12 cellular contexts compared by ENCODE assay signal in the genomic region with DNA sequence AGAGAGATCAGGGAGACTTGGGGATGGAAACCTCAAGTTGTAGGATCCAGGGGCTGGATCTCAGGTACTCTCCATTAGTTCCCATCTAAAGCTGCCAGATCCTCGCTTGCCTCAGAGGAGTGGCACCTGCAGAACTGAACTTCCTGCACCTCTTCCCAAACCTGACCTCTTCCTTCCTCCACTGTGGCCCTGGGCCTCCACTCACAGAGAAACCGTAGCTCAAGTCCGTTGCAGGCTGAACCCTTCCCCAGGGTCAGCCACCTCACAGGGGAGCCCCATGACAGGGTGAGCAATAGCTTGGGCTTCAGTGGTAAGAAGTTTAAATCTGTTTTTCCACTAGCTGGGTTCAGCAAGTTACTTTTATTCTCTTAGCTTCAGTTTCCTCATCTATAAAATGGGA. TPM values are rescaled to one million over a fixed set of nuclear protein-coding genes. Genes with fewer than 3 reads are reported as not detected.
DNase-seq lines count a peak whose midpoint lies in the region; ATAC-seq and TF ChIP-seq lines count a peak whose summit lies in the region.
"Had no signal": no experiment of that assay in that cellular context is flagged by ENCODE, and none has a peak within 500 bp of the region (broad histone marks: within the 10 kb centered on the region; RNA-seq: fewer than 3 reads in every experiment).

No MANE protein-coding gene starts in this region.

- peaks cover 38 to 54% (median 42%) of the 10 kb centered on the region in 10 experiments for H3K4me1 ChIP-seq in BLaER1 treated with 17β-estradiol and CSF1 and Interleukin-3, amounts not matched to agents 10 nM and 100 nM
- peaks cover 25 to 47% of the 10 kb centered on the region in 2 donors for H3K4me1 ChIP-seq in mucosa of rectum (ENCODE audit: control insufficient read depth in 2 of 2, insufficient read depth in 2 of 2, low read length in 2 of 2)

- 0 out of 20 replicates have a peak overlapping the region, but pooled peaks of 1 of the 10 experiments have one; percentile 13 for H3K4me3 ChIP-seq in BLaER1 treated with 17β-estradiol and CSF1 and Interleukin-3, amounts not matched to agents 10 nM and 100 nM
- H3K4me3 ChIP-seq in mucosa of rectum (ENCODE audit: low read length in 2 of 2) = no peak overlapping the region

- no peaks in the 10 kb centered on the region for H3K27me3 ChIP-seq in BLaER1 treated with 17β-estradiol and CSF1 and Interleukin-3, amounts not matched to agents 10 nM and 100 nM
- H3K27me3 ChIP-seq in mucosa of rectum (ENCODE audit: control insufficient read depth in 2 of 2, insufficient read depth in 2 of 2, low read length in 2 of 2) = no peaks in the 10 kb centered on the region

- H3K27ac ChIP-seq in BLaER1 treated with 17β-estradiol and CSF1 and Interleukin-3, amounts not matched to agents 10 nM and 100 nM = peak overlapping the region; percentile 77 to 98 (median 81)
- peak overlapping the region; percentile 25 to 71 for H3K27ac ChIP-seq in mucosa of rectum (ENCODE audit: low read depth in 2 of 2, low read length in 2 of 2)

- H3K4me3 Mint-ChIP-seq in HFFc6 = no peak overlapping the region
- peak overlapping the region; percentile 75 for H3K4me3 Mint-ChIP-seq in activated T-helper 17 cell treated with anti-CD3 and anti-CD28 coated beads, Interleukin-2, amount 50 U/mL, for 72 hours
- H3K4me3 Mint-ChIP-seq: neural crest cell had no signal

- peaks cover 79% of the 10 kb centered on the region for H3K4me1 Mint-ChIP-seq in HFFc6 (ENCODE audit: low read depth)
- H3K4me1 Mint-ChIP-seq in activated T-helper 17 cell treated with anti-CD3 and anti-CD28 coated beads, Interleukin-2, amount 50 U/mL, for 72 hours = peaks cover 61% of the 10 kb centered on the region

- H3K27ac Mint-ChIP-seq in HFFc6 = peak overlapping the region; percentile 97
- peak overlapping the region; percentile 97 for H3K27ac Mint-ChIP-seq in activated T-helper 17 cell treated with anti-CD3 and anti-CD28 coated beads, Interleukin-2, amount 50 U/mL, for 72 hours

- peak overlapping the region; percentile 76 to 92 (median 86) for H3K4me2 ChIP-seq in BLaER1 treated with 17β-estradiol and CSF1 and Interleukin-3, amounts not matched to agents 10 nM and 100 nM

- H3K27me3 Mint-ChIP-seq in HFFc6 (ENCODE audit: insufficient read depth) = peaks cover 8% of the 10 kb centered on the region
- no peaks in the 10 kb centered on the region for H3K27me3 Mint-ChIP-seq in activated T-helper 17 cell treated with anti-CD3 and anti-CD28 coated beads, Interleukin-2, amount 50 U/mL, for 72 hours

- peak; percentile 53 for ATAC-seq in activated T-helper 17 cell treated with anti-CD3 and anti-CD28 coated beads, Interleukin-2, amount 50 U/mL, for 72 hours (replicated peaks)
- no peak for ATAC-seq in GM19023 (IDR thresholded peaks at IDR 0.05; ENCODE audit: unreplicated experiment)
- no peak for ATAC-seq in GM21526 (IDR thresholded peaks at IDR 0.05; ENCODE audit: low FRiP score, unreplicated experiment)

- peaks cover 0 to 13% (median 5%) of the 10 kb centered on the region in 11 experiments; a peak in 7 of 22 replicates for H4K20me1 ChIP-seq in BLaER1 treated with 17β-estradiol and CSF1 and Interleukin-3, amounts not matched to agents 10 nM and 100 nM

- DNase-seq in HFFc6 = no peak
- no peak for DNase-seq in NCI-H1105 (lab: John Stamatoyannopoulos, UW)
- no peak for DNase-seq in activated gamma-delta T cell (lab: John Stamatoyannopoulos, UW)
- DNase-seq: hypothalamus, NCI-H187, RPMI8226 had no signal

- TF ChIP-seq CTCF in HFFc6 (IDR thresholded peaks at IDR 0.05) = no peak

- H3K36me3 ChIP-seq in BLaER1 treated with 17β-estradiol and CSF1 and Interleukin-3, amounts not matched to agents 10 nM and 100 nM = peaks cover 5 to 15% (median 10%) of the 10 kb centered on the region in 11 experiments; a peak in 19 of 22 replicates
- H3K36me3 ChIP-seq in mucosa of rectum (ENCODE audit: control insufficient read depth in 2 of 2, insufficient read depth in 2 of 2, low read length in 2 of 2) = peaks cover 0 to 5% of the 10 kb centered on the region in 2 donors

- H3K9ac ChIP-seq in BLaER1 treated with 17β-estradiol and CSF1 and Interleukin-3, amounts not matched to agents 10 nM and 100 nM = peak overlapping the region in 10 of 11 experiments; percentile 39 to 82 (median 61); a peak in 16 of 22 replicates
- H3K9ac ChIP-seq in mucosa of rectum (ENCODE audit: low read depth in 1 of 2, low read length in 2 of 2) = no peak overlapping the region

- peaks cover 23% of the 10 kb centered on the region for H3K36me3 Mint-ChIP-seq in HFFc6 (ENCODE audit: low read depth)
- H3K36me3 Mint-ChIP-seq in activated T-helper 17 cell treated with anti-CD3 and anti-CD28 coated beads, Interleukin-2, amount 50 U/mL, for 72 hours (ENCODE audit: low read depth) = peaks cover 28% of the 10 kb centered on the region

- H3K9me3 Mint-ChIP-seq in HFFc6 = no peaks in the 10 kb centered on the region
- H3K9me3 Mint-ChIP-seq in activated T-helper 17 cell treated with anti-CD3 and anti-CD28 coated beads, Interleukin-2, amount 50 U/mL, for 72 hours = no peaks in the 10 kb centered on the region
- H3K9me3 Mint-ChIP-seq: neural crest cell had no signal

- no peaks in the 10 kb centered on the region for H3K9me3 ChIP-seq in BLaER1 treated with 17β-estradiol and CSF1 and Interleukin-3, amounts not matched to agents 10 nM and 100 nM (replicated peaks in 1 of 11)
- H3K9me3 ChIP-seq in mucosa of rectum (ENCODE audit: control insufficient read depth in 2 of 2, low read length in 2 of 2) = no peaks in the 10 kb centered on the region

RNA-seq across cellular contexts. Expression of gene CFAP45, which starts 11.7 kb away (rescaled TPM):
- total RNA-seq in HFFc6 (2021; fragmentation: NEBNext Ultra II Directional; extraction: Animal tissue kit (Norgen Biotek cat#: 25700)) = 1 to 10 TPM in 4 of 6 experiments, under 1 TPM in 2; 0.94 to 2.5 (median 1.2) TPM
- total RNA-seq in activated T-helper 17 cell treated with anti-CD3 and anti-CD28 coated beads, Interleukin-2, amount 50 U/mL, for 72 hours = 1 to 10 TPM in 1 of 2 donors, under 1 TPM in 1; 0.78 to 3.6 TPM
- total RNA-seq: neural crest cell had no signal

RNA-seq across cellular contexts. Expression of gene TAGLN2, which starts 13.6 kb away (rescaled TPM):
- 100 to 1,000 TPM; 560 to 914 (median 815) TPM for total RNA-seq in HFFc6 (2021; fragmentation: NEBNext Ultra II Directional; extraction: Animal tissue kit (Norgen Biotek cat#: 25700))
- total RNA-seq in activated T-helper 17 cell treated with anti-CD3 and anti-CD28 coated beads, Interleukin-2, amount 50 U/mL, for 72 hours = 100 to 1,000 TPM; 457 to 593 TPM

RNA-seq across cellular contexts. Expression of gene IGSF9, which starts 33.7 kb away (rescaled TPM):
- not detected for total RNA-seq in HFFc6 (2021; fragmentation: NEBNext Ultra II Directional; extraction: Animal tissue kit (Norgen Biotek cat#: 25700))
- total RNA-seq in activated T-helper 17 cell treated with anti-CD3 and anti-CD28 coated beads, Interleukin-2, amount 50 U/mL, for 72 hours = not detected

RNA-seq across cellular contexts. Expression of gene SLAMF9, which starts 42.4 kb away (rescaled TPM):
- total RNA-seq in HFFc6 (2021; fragmentation: NEBNext Ultra II Directional; extraction: Animal tissue kit (Norgen Biotek cat#: 25700)) = under 1 TPM in 3 of 6 experiments, not detected in 3; 0.41 to 0.51 (median 0.46) TPM
- not detected for total RNA-seq in activated T-helper 17 cell treated with anti-CD3 and anti-CD28 coated beads, Interleukin-2, amount 50 U/mL, for 72 hours
- total RNA-seq: neural crest cell had no signal

RNA-seq across cellular contexts. Expression of gene VSIG8, which starts 49.2 kb away (rescaled TPM):
- total RNA-seq in HFFc6 (2021; fragmentation: NEBNext Ultra II Directional; extraction: Animal tissue kit (Norgen Biotek cat#: 25700)) = not detected
- under 1 TPM in 1 of 2 donors, not detected in 1; 0.26 TPM for total RNA-seq in activated T-helper 17 cell treated with anti-CD3 and anti-CD28 coated beads, Interleukin-2, amount 50 U/mL, for 72 hours
- total RNA-seq: neural crest cell had no signal

Comparison
In these comparisons a context has a peak if more than half of its experiments do, and no peak if none do; other contexts are left out.
1. H3K9ac ChIP-seq: peak in BLaER1 treated with 17β-estradiol and CSF1 and Interleukin-3, amounts not matched to agents 10 nM and 100 nM (10 of 11); none in mucosa of rectum (0 of 2).